Comparison of ENCODE assay signal across 24 cellular contexts in genomic region chr5:20145240-20145639, GRCh38.
"Had no signal": no experiment of that assay in that cellular context is flagged by ENCODE, and none has a peak within 500 bp of the region (broad histone marks: within the 10 kb centered on the region; RNA-seq: fewer than 3 reads in every experiment).

No MANE protein-coding gene starts in this region.

- DNase-seq: immature natural killer cell; kidney; left colon; left ventricle myocardium inferior; midbrain; mucosa of descending colon; naive thymus-derived CD4-positive, alpha-beta T cell; ovary; right lobe of liver; stimulated activated CD4-positive, alpha-beta T cell treated with anti-CD3 and anti-CD28 coated beads, Interleukin-1b, Interleukin-23, amount 100 ng/mL, for 48 hours; stimulated activated CD4-positive, alpha-beta T cell treated with anti-CD3 and anti-CD28 coated beads, Interleukin-2, amount 100 ng/mL, for 48 hours; stimulated activated CD4-positive, alpha-beta T cell treated with anti-CD3 and anti-CD28 coated beads, Interleukin-4, amount 100 ng/mL, for 4 hours; stimulated activated CD8-positive, alpha-beta memory T cell treated with anti-CD3 and anti-CD28 coated beads, Interleukin-4, amount 100 ng/mL, for 48 hours; stimulated activated naive CD4-positive, alpha-beta T cell treated with Interleukin-2 at 50 U/mL for 16 hours; stimulated activated naive CD8-positive, alpha-beta T cell treated with anti-CD3 and anti-CD28 coated beads, Interleukin-15, amount 100 ng/mL, for 72 hours; substantia nigra; uterus had no signal

- FAIRE-seq: islet of Langerhans had no signal

- ATAC-seq: left colon; mucosa of descending colon; naive thymus-derived CD4-positive, alpha-beta T cell; natural killer cell treated with Interleukin-12 subunit alpha and Interleukin-12 subunit beta and Interleukin-15 and Interleukin-18, amount 100 ng/mL, for 72 hours; right lobe of liver; stimulated activated memory B cell treated with anti-CD40 and anti-IgM and Interleukin-4, amounts not matched to agents 10 μg/mL and 1 μg/mL and 100 μg/mL, for 72 hours; stimulated activated naive CD8-positive, alpha-beta T cell treated with anti-CD3 and anti-CD28 coated beads, Interleukin-15, amount 100 ng/mL, for 72 hours had no signal

- H3K27me3 ChIP-seq: ovary, right atrium auricular region, right lobe of liver, tibial nerve, uterus had no signal

- H3K27ac ChIP-seq: left ventricle myocardium inferior, ovary, right atrium auricular region, right lobe of liver, tibial nerve, uterus had no signal

- H3K4me3 ChIP-seq: left ventricle myocardium inferior, lung, mucosa of descending colon, ovary, right atrium auricular region, right lobe of liver, smooth muscle cell, tibial nerve, uterus had no signal

- H3K4me1 ChIP-seq: left ventricle myocardium inferior, right atrium auricular region, right lobe of liver, tibial nerve, uterus had no signal
